8 cellular contexts compared by ENCODE assay signal in genomic region chr3:58333206-58334012, GRCh38. TPM values are rescaled to one million over a fixed set of nuclear protein-coding genes. Genes with fewer than 3 reads are reported as not detected.
DNase-seq lines count a peak whose midpoint lies in the region; ATAC-seq lines count a peak whose summit lies in the region.

No MANE protein-coding gene starts in this region.

- no peak overlapping the region for H2BK15ac ChIP-seq in neuronal stem cell (ENCODE audit: low read length)

- H4K8ac ChIP-seq in neuronal stem cell (ENCODE audit: low read depth, low read length), result no peak overlapping the region

- H3K4me3 ChIP-seq in neuronal stem cell (ENCODE audit: low read length in 2 of 2), result peak overlapping the region; percentile 81 to 89

- H3K9me3 ChIP-seq in neuronal stem cell (replicated peaks in 1 of 2; ENCODE audit: control insufficient read depth in 2 of 2, insufficient read depth in 1 of 2, low read depth in 1 of 2, low read length in 2 of 2), result no peaks in the 10 kb centered on the region

- H3K4me2 ChIP-seq in neuronal stem cell (ENCODE audit: insufficient read depth, low read length, poor library complexity, severe bottlenecking), result peak overlapping the region; percentile 92

- WGBS in neuronal stem cell (ENCODE audit: extremely low coverage in 2 of 2, insufficient read length in 2 of 2, insufficient replicate concordance in 1 of 2), 2 donors, result no CpG with 5 or more reads among the region's 37 CpGs

- peaks cover 3% of the 10 kb centered on the region for H3K79me1 ChIP-seq in neuronal stem cell (ENCODE audit: low read depth, low read length)

- H2AFZ ChIP-seq in neuronal stem cell (ENCODE audit: low read length), result peak overlapping the region; percentile 99

- H2BK5ac ChIP-seq in neuronal stem cell (ENCODE audit: low read length), result peak overlapping the region; percentile 0

- H2BK120ac ChIP-seq in neuronal stem cell (ENCODE audit: low read depth, low read length), result no peak overlapping the region

- peaks cover 2 to 4% of the 10 kb centered on the region in 2 donors for H3K4me1 ChIP-seq in neuronal stem cell (ENCODE audit: control insufficient read depth in 2 of 2, insufficient read depth in 1 of 2, low read depth in 1 of 2, low read length in 2 of 2)

- H3K27ac ChIP-seq in neuronal stem cell (replicated peaks; ENCODE audit: low read length), result no peak overlapping the region

- peak; percentile 33 for ATAC-seq in HG02642 (IDR thresholded peaks at IDR 0.05; ENCODE audit: poor library complexity, unreplicated experiment)

- peaks cover 0 to 2% (median 0%) of the 10 kb centered on the region in 3 experiments for H3K27me3 ChIP-seq in neuronal stem cell (ENCODE audit: control insufficient read depth in 3 of 3, insufficient read depth in 3 of 3, low read depth in 1 of 3, low read length in 3 of 3)

- peak overlapping the region; percentile 87 for H3K18ac ChIP-seq in neuronal stem cell (ENCODE audit: low read length)

- no peak overlapping the region for H2AK5ac ChIP-seq in neuronal stem cell (ENCODE audit: low read depth, low read length)

- no peaks in the 10 kb centered on the region for H3K36me3 ChIP-seq in neuronal stem cell (replicated peaks in 1 of 2; ENCODE audit: control insufficient read depth in 2 of 2, insufficient read depth in 2 of 2, low read length in 2 of 2)

- no peak overlapping the region for H3K23ac ChIP-seq in neuronal stem cell (ENCODE audit: low read depth, low read length, poor library complexity)

- no peak overlapping the region for H4K91ac ChIP-seq in neuronal stem cell (ENCODE audit: low read depth, low read length, poor library complexity)

- H2BK12ac ChIP-seq in neuronal stem cell (ENCODE audit: low read length), result no peak overlapping the region

- H3K9ac ChIP-seq in neuronal stem cell (ENCODE audit: low read depth, low read length, poor library complexity), result peak overlapping the region; percentile 83

- no peak overlapping the region for H3K14ac ChIP-seq in neuronal stem cell (ENCODE audit: low read length)

- DNase-seq in NCI-H345 (lab: John Stamatoyannopoulos, UW), result peak; percentile 2
- no peak for DNase-seq in NCI-H345 treated with DMSO at 0.1 percent for 48 hours (lab: John Stamatoyannopoulos, UW; ENCODE audit: unreplicated experiment)
- DNase-seq in NCI-H69 (lab: John Stamatoyannopoulos, UW), result peak; percentile 39
- DNase-seq in activated effector memory CD4-positive, alpha-beta T cell treated with anti-CD3 and anti-CD28 coated beads, Interleukin-2, amount 50 U/mL, for 16 hours, result peak; percentile 74
- DNase-seq in germinal center (ENCODE audit: low spot score), result peak; percentile 59
- DNase-seq in neuronal stem cell (ENCODE audit: low spot score), result peak; percentile 17
- DNase-seq in effector CD8-positive, alpha-beta T cell (lab: John Stamatoyannopoulos, UW), result no peak

- H3K4ac ChIP-seq in neuronal stem cell (ENCODE audit: low read length), result no peak overlapping the region

RNA-seq across cellular contexts. Expression of gene PXK, which starts 0.7 kb away (rescaled TPM):
- 7.1 TPM for polyA plus RNA-seq in neuronal stem cell (2013, experiment 1 of 2)
- 7.1 TPM for polyA plus RNA-seq in neuronal stem cell (2013, experiment 2 of 2)

RNA-seq across cellular contexts. Expression of gene HTD2, which starts 27.1 kb away (rescaled TPM):
- polyA plus RNA-seq in neuronal stem cell (2013, experiment 1 of 2), result 4.9 TPM
- 4.5 TPM for polyA plus RNA-seq in neuronal stem cell (2013, experiment 2 of 2)

RNA-seq across cellular contexts. Expression of gene RPP14, which starts 27.4 kb away (rescaled TPM):
- polyA plus RNA-seq in neuronal stem cell (2013, experiment 1 of 2), result 14.4 TPM
- polyA plus RNA-seq in neuronal stem cell (2013, experiment 2 of 2), result 16.0 TPM

Comparison
In these comparisons a context has a peak if more than half of its experiments do, and no peak if none do; other contexts are left out.
1. DNase-seq: peak in NCI-H345 (single experiment), NCI-H69 (single experiment), activated effector memory CD4-positive, alpha-beta T cell treated with anti-CD3 and anti-CD28 coated beads, Interleukin-2, amount 50 U/mL, for 16 hours (single experiment), germinal center (single experiment) and neuronal stem cell (single experiment); none in NCI-H345 treated with DMSO at 0.1 percent for 48 hours (single experiment) and effector CD8-positive, alpha-beta T cell (single experiment).